22 cellular contexts compared by ENCODE assay signal in the genomic region with DNA sequence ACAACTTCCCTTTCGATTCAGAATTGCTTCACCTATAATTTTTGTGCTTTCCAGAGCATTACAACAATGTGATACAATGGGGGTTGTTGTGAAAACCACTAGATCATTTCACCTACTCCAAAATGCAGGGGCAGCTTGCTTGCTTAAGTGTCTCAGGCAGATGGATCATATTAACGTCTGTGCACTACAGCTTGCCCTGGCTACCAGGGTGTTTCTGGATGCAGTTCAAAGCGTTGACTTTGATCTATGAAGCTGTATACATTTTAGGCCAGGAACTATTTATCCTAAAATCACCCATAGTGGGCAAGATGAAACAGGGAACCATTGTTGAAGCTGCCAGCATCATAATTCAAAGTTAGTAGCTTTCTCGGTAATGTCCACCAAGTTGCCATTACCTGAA.
DNase-seq lines count a peak whose midpoint lies in the region; ATAC-seq and FAIRE-seq lines count a peak whose summit lies in the region.
"Had no signal": no experiment of that assay in that cellular context is flagged by ENCODE, and none has a peak within 500 bp of the region (broad histone marks: within the 10 kb centered on the region; RNA-seq: fewer than 3 reads in every experiment).

No MANE protein-coding gene starts in this region.

- FAIRE-seq in HTR-8/SVneo (lab: Jason Lieb, UNC), result peak; percentile 60
- FAIRE-seq: GM18507, H54 had no signal

- DNase-seq in HTR-8/SVneo (ENCODE audit: insufficient read length, low spot score) (no peak), NCI-H1105 treated with DMSO at 0.1 percent for 48 hours (lab: John Stamatoyannopoulos, UW) (peak; percentile 34), OCI-M1 (lab: John Stamatoyannopoulos, UW) (peak; percentile 18), left kidney (ENCODE audit: low read depth, low spot score) (peak; percentile 68), NK-92 (lab: John Stamatoyannopoulos, UW; ENCODE audit: unreplicated experiment) (no peak), activated T-cell treated with anti-CD3 and anti-CD28 coated beads for 4 hours (no peak)
- DNase-seq: activated CD4-positive, alpha-beta memory T cell treated with anti-CD3 and anti-CD28 coated beads for 36 hours; activated CD4-positive, CD25-positive, alpha-beta regulatory T cell treated with anti-CD3 and anti-CD28 coated beads, Interleukin-2, amount 50 U/mL, for 72 hours; activated naive CD4-positive, alpha-beta T cell treated with anti-CD3 and anti-CD28 coated beads for 36 hours; adrenal gland; EL; esophagus squamous epithelium; MM.1S; mucosa of descending colon; NCI-H510A treated with DMSO at 0.1 percent for 48 hours; stimulated activated CD4-positive, alpha-beta T cell treated with anti-CD3 and anti-CD28 coated beads, Interleukin-4, amount 100 ng/mL, for 1 hour; T-helper 2 cell; transverse colon had no signal

- no peak for ATAC-seq in GM21528 (IDR thresholded peaks at IDR 0.05; ENCODE audit: low FRiP score, unreplicated experiment)
- ATAC-seq: mucosa of descending colon; natural killer cell treated with Interleukin-12 subunit alpha and Interleukin-12 subunit beta and Interleukin-15 and Interleukin-18, amount 100 ng/mL, for 72 hours had no signal

Comparison
In these comparisons a context has a peak if more than half of its experiments do, and no peak if none do; other contexts are left out.
1. DNase-seq: peak in NCI-H1105 treated with DMSO at 0.1 percent for 48 hours (single experiment), OCI-M1 (single experiment) and left kidney (single experiment); none in HTR-8/SVneo (single experiment), NK-92 (single experiment) and activated T-cell treated with anti-CD3 and anti-CD28 coated beads for 4 hours (single experiment).